12 cellular contexts compared by ENCODE assay signal in genomic region chr11:67367014-67367835, GRCh38. TPM values are rescaled to one million over a fixed set of nuclear protein-coding genes. Genes with fewer than 3 reads are reported as not detected.
A peak's percentile ranks its signal among the peaks of the same experiment; 100 is the strongest.
DNase-seq lines count a peak whose midpoint lies in the region; ATAC-seq and TF ChIP-seq lines count a peak whose summit lies in the region.
"Had no signal": no experiment of that assay in that cellular context is flagged by ENCODE, and none has a peak within 500 bp of the region (broad histone marks: within the 10 kb centered on the region; RNA-seq: fewer than 3 reads in every experiment).

No MANE protein-coding gene starts in this region.

- H3K4me3 ChIP-seq in right cardiac atrium (ENCODE audit: low read length) (no peak overlapping the region), smooth muscle cell (peak overlapping the region; percentile 16)
- H3K4me3 ChIP-seq: MG63 had no signal

- H4K20me1 ChIP-seq in smooth muscle cell (ENCODE audit: low read depth), result peaks cover 75% of the 10 kb centered on the region

- H3K36me3 ChIP-seq in smooth muscle cell (ENCODE audit: low read depth), result no peaks in the 10 kb centered on the region

- no peak for TF ChIP-seq CTCF in smooth muscle cell (IDR thresholded peaks at IDR 0.05; ENCODE audit: borderline replicate concordance, insufficient read depth, poor library complexity, severe bottlenecking)

- H3K36me3 Mint-ChIP-seq in activated T-helper 1 cell treated with anti-CD3 and anti-CD28 coated beads, Interleukin-12 subunit alpha, Interleukin-12 subunit beta, Interleukin-2, Interleukin-4 antibody, amounts not matched to agents 30 ng/mL and 10 ng/mL and 1 ng/mL, durations not matched to agents 14 hours and 24 hours and 36 hours (ENCODE audit: low read depth), result no peaks in the 10 kb centered on the region

- peaks cover 54% of the 10 kb centered on the region for H3K27me3 Mint-ChIP-seq in activated T-helper 1 cell treated with anti-CD3 and anti-CD28 coated beads, Interleukin-12 subunit alpha, Interleukin-12 subunit beta, Interleukin-2, Interleukin-4 antibody, amounts not matched to agents 30 ng/mL and 10 ng/mL and 1 ng/mL, durations not matched to agents 14 hours and 24 hours and 36 hours (ENCODE audit: insufficient read depth)

- H3K27ac Mint-ChIP-seq in activated T-helper 1 cell treated with anti-CD3 and anti-CD28 coated beads, Interleukin-12 subunit alpha, Interleukin-12 subunit beta, Interleukin-2, Interleukin-4 antibody, amounts not matched to agents 30 ng/mL and 10 ng/mL and 1 ng/mL, durations not matched to agents 14 hours and 24 hours and 36 hours, result no peak overlapping the region

- H3K27me3 ChIP-seq in right cardiac atrium (ENCODE audit: control insufficient read depth, insufficient read depth), result no peaks in the 10 kb centered on the region
- no peaks in the 10 kb centered on the region for H3K27me3 ChIP-seq in smooth muscle cell (ENCODE audit: low read depth)
- H3K27me3 ChIP-seq: MG63 had no signal

- peaks cover 27% of the 10 kb centered on the region for H3K4me1 ChIP-seq in right cardiac atrium (ENCODE audit: control insufficient read depth, insufficient read depth, low read length)
- peaks cover 18% of the 10 kb centered on the region for H3K4me1 ChIP-seq in smooth muscle cell (ENCODE audit: low read depth)

- H3K79me2 ChIP-seq in smooth muscle cell (ENCODE audit: low read depth), result no peaks in the 10 kb centered on the region

- no peak overlapping the region for H3K4me3 Mint-ChIP-seq in activated T-helper 1 cell treated with anti-CD3 and anti-CD28 coated beads, Interleukin-12 subunit alpha, Interleukin-12 subunit beta, Interleukin-2, Interleukin-4 antibody, amounts not matched to agents 30 ng/mL and 10 ng/mL and 1 ng/mL, durations not matched to agents 14 hours and 24 hours and 36 hours
- H3K4me3 Mint-ChIP-seq: CD8-positive, alpha-beta T cell had no signal

- 31% methylated on average over 26 of the region's 26 CpGs for WGBS in right cardiac atrium
- 90% methylated on average over 19 of the region's 26 CpGs for WGBS in smooth muscle cell (ENCODE audit: low lambda C conversion rate)

- H3K9me3 ChIP-seq in right cardiac atrium (ENCODE audit: control insufficient read depth, low read length) (no peaks in the 10 kb centered on the region), smooth muscle cell (replicated peaks; ENCODE audit: low read depth) (no peaks in the 10 kb centered on the region)
- H3K9me3 ChIP-seq: MG63 had no signal

- intact Hi-C loops in right cardiac atrium (cut with DNase I), result no loop called here
- intact Hi-C loops in activated T-helper 1 cell treated with anti-CD3 and anti-CD28 coated beads, Interleukin-12 subunit alpha, Interleukin-12 subunit beta, Interleukin-2, Interleukin-4 antibody, amounts not matched to agents 30 ng/mL and 10 ng/mL and 1 ng/mL, durations not matched to agents 14 hours and 24 hours and 36 hours (cut with micrococcal nuclease), result no loop called here

- H3F3A ChIP-seq in smooth muscle cell (ENCODE audit: low read depth), result no peaks in the 10 kb centered on the region

- H3K27ac ChIP-seq in right cardiac atrium (ENCODE audit: low read length), result peak overlapping the region; percentile 62
- H3K27ac ChIP-seq in smooth muscle cell (ENCODE audit: low read depth), result no peak overlapping the region

- peak; percentile 55 to 63 for ATAC-seq in right cardiac atrium
- no peak for ATAC-seq in GM18505 (IDR thresholded peaks at IDR 0.05; ENCODE audit: unreplicated experiment)
- ATAC-seq: CD8-positive, alpha-beta T cell had no signal

- peaks cover 21% of the 10 kb centered on the region for H3K4me1 Mint-ChIP-seq in activated T-helper 1 cell treated with anti-CD3 and anti-CD28 coated beads, Interleukin-12 subunit alpha, Interleukin-12 subunit beta, Interleukin-2, Interleukin-4 antibody, amounts not matched to agents 30 ng/mL and 10 ng/mL and 1 ng/mL, durations not matched to agents 14 hours and 24 hours and 36 hours (ENCODE audit: low read depth)

- no peak overlapping the region for H2AFZ ChIP-seq in smooth muscle cell (ENCODE audit: low read depth)

- no peaks in the 10 kb centered on the region for H3K9me3 Mint-ChIP-seq in activated T-helper 1 cell treated with anti-CD3 and anti-CD28 coated beads, Interleukin-12 subunit alpha, Interleukin-12 subunit beta, Interleukin-2, Interleukin-4 antibody, amounts not matched to agents 30 ng/mL and 10 ng/mL and 1 ng/mL, durations not matched to agents 14 hours and 24 hours and 36 hours
- H3K9me3 Mint-ChIP-seq: CD8-positive, alpha-beta T cell; type B pancreatic cell had no signal

- peak; percentile 37 for DNase-seq in Daoy (ENCODE audit: low read depth)
- DNase-seq in amniotic epithelial cell (ENCODE audit: low read depth), result peak; percentile 65
- DNase-seq in right cardiac atrium, result peak; percentile 59 to 89 (median 81)
- no peak for DNase-seq in smooth muscle cell (lab: John Stamatoyannopoulos, UW; ENCODE audit: unreplicated experiment)
- no peak for DNase-seq in GDM1 (lab: John Stamatoyannopoulos, UW)
- DNase-seq in HK-2 (ENCODE audit: unreplicated experiment), result no peak
- no peak for DNase-seq in activated T-helper 1 cell treated with anti-CD3 and anti-CD28 coated beads, Interleukin-12 subunit alpha, Interleukin-12 subunit beta, Interleukin-2, Interleukin-4 antibody, amounts not matched to agents 30 ng/mL and 10 ng/mL and 1 ng/mL, durations not matched to agents 14 hours and 24 hours and 36 hours (ENCODE audit: low spot score)
- DNase-seq: aorta; CD8-positive, alpha-beta T cell; MG63 had no signal

- H3K4me2 ChIP-seq in smooth muscle cell, result no peak overlapping the region

- no peak for TF ChIP-seq POLR2A in GM18505 (IDR thresholded peaks at IDR 0.05; ENCODE audit: borderline replicate concordance, extremely low read depth, insufficient read depth, insufficient read length)

- H3K9ac ChIP-seq in smooth muscle cell (ENCODE audit: low read depth), result no peak overlapping the region

RNA-seq across cellular contexts. Expression of gene CLCF1, which starts 6.2 kb away (rescaled TPM):
- 7.1 TPM in 2 replicates for total RNA-seq in Daoy (2014; rRNA removed; shearing (Covaris generic))
- total RNA-seq in right cardiac atrium (1 to 10 TPM; 2.9 to 6.1 (median 3.0) TPM), smooth muscle cell (7.3 and 12.2 TPM in 2 replicates)
- polyA plus RNA-seq in right cardiac atrium (3.7 TPM), smooth muscle cell (4.6 and 6.2 TPM in 2 replicates)
- 0.64 and 0.73 TPM in 2 replicates for total RNA-seq in activated T-helper 1 cell treated with anti-CD3 and anti-CD28 coated beads, Interleukin-12 subunit alpha, Interleukin-12 subunit beta, Interleukin-2, Interleukin-4 antibody, amounts not matched to agents 30 ng/mL and 10 ng/mL and 1 ng/mL, durations not matched to agents 14 hours and 24 hours and 36 hours

RNA-seq across cellular contexts. Expression of gene POLD4, which starts 13.9 kb away (rescaled TPM):
- total RNA-seq in Daoy (2014; rRNA removed; shearing (Covaris generic)), result 54.2 and 56.2 TPM in 2 replicates
- total RNA-seq in right cardiac atrium (10 to 100 TPM; 53.8 to 86.6 (median 65.3) TPM), smooth muscle cell (61.4 and 78.0 TPM in 2 replicates)
- polyA plus RNA-seq in right cardiac atrium (124 TPM), smooth muscle cell (113 and 133 TPM in 2 replicates)
- total RNA-seq in activated T-helper 1 cell treated with anti-CD3 and anti-CD28 coated beads, Interleukin-12 subunit alpha, Interleukin-12 subunit beta, Interleukin-2, Interleukin-4 antibody, amounts not matched to agents 30 ng/mL and 10 ng/mL and 1 ng/mL, durations not matched to agents 14 hours and 24 hours and 36 hours, result 36.7 and 39.8 TPM in 2 replicates

RNA-seq across cellular contexts. Expression of gene RAD9A, which starts 24.6 kb away (rescaled TPM):
- total RNA-seq in Daoy (2014; rRNA removed; shearing (Covaris generic)), result 9.0 and 11.3 TPM in 2 replicates
- total RNA-seq in right cardiac atrium (10 to 100 TPM in 1 of 4 donors, 1 to 10 TPM in 3; 7.9 to 11.7 (median 9.4) TPM), smooth muscle cell (17.3 and 19.5 TPM in 2 replicates)
- polyA plus RNA-seq in right cardiac atrium (7.3 TPM), smooth muscle cell (20.3 and 21.4 TPM in 2 replicates)
- total RNA-seq in activated T-helper 1 cell treated with anti-CD3 and anti-CD28 coated beads, Interleukin-12 subunit alpha, Interleukin-12 subunit beta, Interleukin-2, Interleukin-4 antibody, amounts not matched to agents 30 ng/mL and 10 ng/mL and 1 ng/mL, durations not matched to agents 14 hours and 24 hours and 36 hours, result 30.7 and 31.6 TPM in 2 replicates

RNA-seq across cellular contexts. Expression of gene PPP1CA, which starts 34.4 kb away (rescaled TPM):
- total RNA-seq in Daoy (2014; rRNA removed; shearing (Covaris generic)), result 220 and 273 TPM in 2 replicates
- 10 to 100 TPM; 73.1 to 93.4 (median 79.1) TPM for total RNA-seq in right cardiac atrium
- 79.4 TPM for polyA plus RNA-seq in right cardiac atrium
- total RNA-seq in smooth muscle cell, result 99.3 and 123 TPM in 2 replicates
- polyA plus RNA-seq in smooth muscle cell, result 210 and 220 TPM in 2 replicates
- total RNA-seq in activated T-helper 1 cell treated with anti-CD3 and anti-CD28 coated beads, Interleukin-12 subunit alpha, Interleukin-12 subunit beta, Interleukin-2, Interleukin-4 antibody, amounts not matched to agents 30 ng/mL and 10 ng/mL and 1 ng/mL, durations not matched to agents 14 hours and 24 hours and 36 hours, result 260 and 263 TPM in 2 replicates

RNA-seq across cellular contexts. Expression of gene TBC1D10C, which starts 36.7 kb away (rescaled TPM):
- total RNA-seq in Daoy (2014; rRNA removed; shearing (Covaris generic)), result not detected in 2 replicates
- total RNA-seq in right cardiac atrium (1 to 10 TPM in 3 of 4 donors, under 1 TPM in 1; 0.67 to 2.7 (median 1.8) TPM), smooth muscle cell (not detected in 2 replicates)
- polyA plus RNA-seq in right cardiac atrium (0.86 TPM), smooth muscle cell (0.32 TPM in 1 of 2 replicates, not detected in the other)
- 131 and 135 TPM in 2 replicates for total RNA-seq in activated T-helper 1 cell treated with anti-CD3 and anti-CD28 coated beads, Interleukin-12 subunit alpha, Interleukin-12 subunit beta, Interleukin-2, Interleukin-4 antibody, amounts not matched to agents 30 ng/mL and 10 ng/mL and 1 ng/mL, durations not matched to agents 14 hours and 24 hours and 36 hours

Comparison
In these comparisons a context has a peak if more than half of its experiments do, and no peak if none do; other contexts are left out.
1. DNase-seq: peak in Daoy (single experiment), amniotic epithelial cell (single experiment) and right cardiac atrium (3 of 3); none in smooth muscle cell (single experiment), GDM1 (single experiment), HK-2 (single experiment) and activated T-helper 1 cell treated with anti-CD3 and anti-CD28 coated beads, Interleukin-12 subunit alpha, Interleukin-12 subunit beta, Interleukin-2, Interleukin-4 antibody, amounts not matched to agents 30 ng/mL and 10 ng/mL and 1 ng/mL, durations not matched to agents 14 hours and 24 hours and 36 hours (single experiment).